11 cellular contexts compared by ENCODE assay signal in the genomic region with DNA sequence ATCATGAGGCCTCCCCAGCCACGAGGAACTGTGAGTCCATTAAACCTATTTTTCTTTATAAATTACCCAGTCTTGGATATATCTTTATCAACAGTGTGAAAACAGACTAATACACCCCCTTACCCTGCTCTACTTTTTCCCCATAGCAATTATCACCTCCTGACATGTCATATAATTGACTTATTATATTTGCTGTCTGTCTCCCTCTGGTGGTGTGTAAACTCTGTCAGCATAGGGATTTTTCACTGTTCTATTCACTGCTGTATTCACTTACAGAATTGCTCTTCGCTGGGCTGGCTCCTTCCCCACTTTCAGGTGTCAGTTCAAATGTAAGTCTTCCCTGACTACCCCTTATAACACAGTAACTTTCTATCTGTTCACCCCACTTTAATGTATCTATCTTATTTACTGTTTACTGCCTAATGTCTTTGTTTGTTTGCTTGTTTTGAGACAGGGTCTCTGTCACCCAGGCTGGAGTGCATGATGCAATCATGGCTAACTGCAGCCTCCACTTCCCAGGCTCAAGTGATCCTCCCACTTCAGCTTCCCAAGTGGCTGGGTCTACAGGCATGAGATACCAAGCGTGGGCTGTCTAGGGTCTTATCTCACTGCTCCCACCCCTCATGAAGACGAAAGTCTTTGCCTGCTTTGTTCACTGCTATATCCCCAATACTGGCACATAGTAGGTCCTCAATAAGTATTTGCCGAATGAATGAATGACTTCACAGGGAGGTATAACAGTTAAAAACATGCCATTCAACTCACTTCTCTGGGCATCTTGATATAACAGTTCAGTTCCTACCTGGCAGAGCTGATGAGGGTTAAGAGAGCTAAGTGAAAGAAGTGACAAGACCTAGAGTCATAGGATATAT. TPM values are rescaled to one million over a fixed set of nuclear protein-coding genes. Genes with fewer than 3 reads are reported as not detected.
DNase-seq lines count a peak whose midpoint lies in the region; ATAC-seq and TF ChIP-seq lines count a peak whose summit lies in the region.
"Had no signal": no experiment of that assay in that cellular context is flagged by ENCODE, and none has a peak within 500 bp of the region (broad histone marks: within the 10 kb centered on the region; RNA-seq: fewer than 3 reads in every experiment).

No MANE protein-coding gene starts in this region.

- TF ChIP-seq CTCF in Caco-2 (IDR thresholded peaks at IDR 0.05; ENCODE audit: insufficient read depth in 1 of 2, low read depth in 1 of 2, low read length in 1 of 2, severe bottlenecking in 1 of 2, unreplicated experiment in 1 of 2), result peak; percentile 11 to 36
- TF ChIP-seq CTCF in right lobe of liver (IDR thresholded peaks at IDR 0.05), result peak in 3 of 4 donors; percentile 19 to 29 (median 20)
- TF ChIP-seq CTCF in uterus (IDR thresholded peaks at IDR 0.05), result no peak

- H3K9me3 ChIP-seq in Caco-2, result peaks cover 18% of the 10 kb centered on the region
- H3K9me3 ChIP-seq in right lobe of liver, result no peaks in the 10 kb centered on the region
- no peaks in the 10 kb centered on the region for H3K9me3 ChIP-seq in uterus

- no peaks in the 10 kb centered on the region for H3K4me1 Mint-ChIP-seq in Caco-2 (ENCODE audit: low read depth, unreplicated experiment)

- DNase-seq in Caco-2 (peak in 1 of 2 experiments; percentile 28), HT-29 (ENCODE audit: low spot score) (peak; percentile 39), amniotic epithelial cell (ENCODE audit: low read depth) (peak; percentile 8), right lobe of liver (no peak), uterus (no peak), C1 segment of cervical spinal cord (lab: John Stamatoyannopoulos, UW) (no peak), hypothalamus (lab: John Stamatoyannopoulos, UW) (no peak)
- DNase-seq: activated CD8-positive, alpha-beta memory T cell treated with anti-CD3 and anti-CD28 coated beads, Interleukin-2, amount 50 U/mL, for 4 hours; retina had no signal

- POLR2A ChIA-PET in Caco-2 (lab: Charles Lee), result no interaction called here

- H3K27me3 Mint-ChIP-seq in Caco-2 (ENCODE audit: insufficient read depth, unreplicated experiment), result no peaks in the 10 kb centered on the region

- H3K27ac ChIP-seq in right lobe of liver (no peak overlapping the region), uterus (no peak overlapping the region)

- no peaks in the 10 kb centered on the region for H3K36me3 ChIP-seq in Caco-2 (ENCODE audit: control insufficient read depth, insufficient read depth, low read length)
- H3K36me3 ChIP-seq in right lobe of liver, result no peaks in the 10 kb centered on the region
- H3K36me3 ChIP-seq in uterus, result no peaks in the 10 kb centered on the region

- intact Hi-C loops in Caco-2 (cut with micrococcal nuclease; ENCODE audit: unreplicated experiment) (loop anchor here (2.0 kb wide), 1 partner anchor 64 kb away; no protein-coding TSS in a partner anchor), right lobe of liver (cut with DNase I) (no loop called here), uterus (cut with DNase I; ENCODE audit: low total_unique reads) (no loop called here)

- 63% methylated on average over 3 of the region's 5 CpGs for WGBS in right lobe of liver (ENCODE audit: insufficient coverage, low coverage, low lambda C conversion rate, missing lambda C conversion rate)

- H3K4me3 Mint-ChIP-seq in Caco-2 (ENCODE audit: unreplicated experiment), result no peak overlapping the region

- ATAC-seq in right lobe of liver (no peak), HG03439 (IDR thresholded peaks at IDR 0.05; ENCODE audit: unreplicated experiment) (no peak)
- ATAC-seq: Right ventricle myocardium inferior had no signal

- H3K27ac Mint-ChIP-seq in Caco-2 (ENCODE audit: unreplicated experiment), result no peak overlapping the region

- CTCF ChIA-PET in Caco-2 (lab: Charles Lee), result no interaction called here

- H3K27me3 ChIP-seq in Caco-2 (replicated peaks; ENCODE audit: control insufficient read depth, insufficient read depth, low read length) (no peaks in the 10 kb centered on the region), right lobe of liver (no peaks in the 10 kb centered on the region), uterus (no peaks in the 10 kb centered on the region)

- H3K4me1 ChIP-seq in Caco-2 (no peaks in the 10 kb centered on the region), right lobe of liver (no peaks in the 10 kb centered on the region), uterus (no peaks in the 10 kb centered on the region)

- TF ChIP-seq POLR2A in right lobe of liver (IDR thresholded peaks at IDR 0.05) (no peak), uterus (IDR thresholded peaks at IDR 0.05) (no peak)

- H3K4me3 ChIP-seq in Caco-2 (ENCODE audit: low read depth, low read length) (no peak overlapping the region), right lobe of liver (no peak overlapping the region), uterus (no peak overlapping the region)

- peaks cover 4% of the 10 kb centered on the region for H3K36me3 Mint-ChIP-seq in Caco-2 (ENCODE audit: insufficient read depth, unreplicated experiment)

- H3K9me3 Mint-ChIP-seq in Caco-2 (ENCODE audit: unreplicated experiment), result peaks cover 29% of the 10 kb centered on the region

- no TSS peak for BruUV-seq in Caco-2 (replicated peaks; lab: Mats Ljungman, UMichigan)

RNA-seq across cellular contexts. Expression of a gene that starts 52.4 kb away (rescaled TPM):
- total RNA-seq in Caco-2 (2022), result 114 and 144 TPM in 2 replicates
- total RNA-seq in HT-29 (2014; rRNA removed; shearing (Covaris generic)), result 2.9 and 4.2 TPM in 2 replicates
- total RNA-seq in right lobe of liver, result under 1 TPM in 1 of 6 experiments, not detected in 5; 0.06 TPM
- total RNA-seq in uterus, result 10 to 100 TPM in 2 of 4 donors, 1 to 10 TPM in 2; 5.1 to 55.3 (median 18.9) TPM
- total RNA-seq: Right ventricle myocardium inferior had no signal

RNA-seq across cellular contexts. Expression of a gene that starts 53.6 kb away (rescaled TPM):
- 16.5 and 23.2 TPM in 2 replicates for total RNA-seq in Caco-2 (2022)
- 8.3 and 9.3 TPM in 2 replicates for total RNA-seq in HT-29 (2014; rRNA removed; shearing (Covaris generic))
- 10 to 100 TPM in 1 of 6 experiments, 1 to 10 TPM in 5; 3.4 to 11.3 (median 6.2) TPM for total RNA-seq in right lobe of liver
- 10 to 100 TPM; 19.1 to 81.4 (median 31.9) TPM for total RNA-seq in uterus

Comparison
In these comparisons a context has a peak if more than half of its experiments do, and no peak if none do; other contexts are left out.
1. DNase-seq: peak in HT-29 (single experiment) and amniotic epithelial cell (single experiment); none in right lobe of liver (0 of 3), uterus (0 of 2), C1 segment of cervical spinal cord (0 of 14) and hypothalamus (0 of 51).
2. CTCF ChIP-seq: peak in Caco-2 (2 of 2) and right lobe of liver (3 of 4); none in uterus (0 of 4).